31 cellular contexts compared by ENCODE assay signal in genomic region chr10:91007656-91008055, GRCh38.
DNase-seq lines count a peak whose midpoint lies in the region; ATAC-seq, FAIRE-seq and TF ChIP-seq lines count a peak whose summit lies in the region.
"Had no signal": no experiment of that assay in that cellular context is flagged by ENCODE, and none has a peak within 500 bp of the region (broad histone marks: within the 10 kb centered on the region; RNA-seq: fewer than 3 reads in every experiment).

No MANE protein-coding gene starts in this region.

- H3K27me3 ChIP-seq in OCI-LY3 (ENCODE audit: low read depth, low read length) (no peaks in the 10 kb centered on the region), GM12878 (replicated peaks in 1 of 2; ENCODE audit: control insufficient read depth in 2 of 2, insufficient read depth in 2 of 2, low read length in 1 of 2) (no peaks in the 10 kb centered on the region), PC-3 (ENCODE audit: low read length) (no peaks in the 10 kb centered on the region), Karpas-422 (ENCODE audit: low read length) (no peaks in the 10 kb centered on the region)
- H3K27me3 ChIP-seq: breast epithelium, heart right ventricle, transverse colon had no signal

- H3K4me2 ChIP-seq in OCI-LY3 (ENCODE audit: low read length): peak overlapping the region; percentile 91
- H3K4me2 ChIP-seq in GM12878 (ENCODE audit: control insufficient read depth, insufficient read depth): peak overlapping the region; percentile 78
- no peak overlapping the region for H3K4me2 ChIP-seq in PC-3 (ENCODE audit: low read length)
- H3K4me2 ChIP-seq in Karpas-422 (ENCODE audit: low read depth, low read length, poor library complexity, severe bottlenecking): no peak overlapping the region

- CTCF ChIA-PET in GM12878 (lab: Yijun Ruan, JAX) (interaction anchor here (0.7 to 9.9 kb wide), 13 partner anchors 9 to 289 kb away, joined by 3 to 289 read pairs (median 15); partner anchors contain the start of gene PCGF5), PC-3 (lab: Charles Lee) (no interaction called here)

- H3K9me3 ChIP-seq in OCI-LY3 (ENCODE audit: insufficient read depth, low read length) (no peaks in the 10 kb centered on the region), GM12878 (replicated peaks; ENCODE audit: control insufficient read depth, insufficient read depth, low read length) (peaks cover 10% of the 10 kb centered on the region; the same call in 2 of the 3 replicates), PC-3 (ENCODE audit: low read length) (no peaks in the 10 kb centered on the region), Karpas-422 (ENCODE audit: low read length) (no peaks in the 10 kb centered on the region)
- H3K9me3 ChIP-seq: breast epithelium, Caco-2, heart right ventricle, lower lobe of right lung, transverse colon had no signal

- ATAC-seq in stimulated activated naive CD8-positive, alpha-beta T cell treated with anti-CD3 and anti-CD28 coated beads, Interleukin-15, amount 100 ng/mL, for 72 hours: peak; percentile 44
- no peak for ATAC-seq in stimulated activated naive CD8-positive, alpha-beta T cell treated with anti-CD3 and anti-CD28 coated beads, Interleukin-15, Interleukin-2, amounts not matched to agents 100 U/mL and 50 U/mL, for 24 hours
- ATAC-seq in GM12878 (peak; percentile 51), PC-3 (no peak), left ventricle myocardium superior (no peak), HG03442 (IDR thresholded peaks at IDR 0.05; ENCODE audit: unreplicated experiment) (no peak)
- ATAC-seq: lower lobe of right lung had no signal

- TF ChIP-seq POLR2A in GM12878 (IDR thresholded peaks at IDR 0.05; ENCODE audit: low read depth, low read length): no peak

- H3K36me3 ChIP-seq in OCI-LY3 (replicated peaks; ENCODE audit: low read depth, low read length): peaks cover 5% of the 10 kb centered on the region
- no peaks in the 10 kb centered on the region for H3K36me3 ChIP-seq in GM12878 (ENCODE audit: control insufficient read depth in 2 of 2, insufficient read depth in 2 of 2, low read length in 1 of 2)
- H3K36me3 ChIP-seq in PC-3 (ENCODE audit: low read depth, low read length): no peaks in the 10 kb centered on the region
- H3K36me3 ChIP-seq in Karpas-422 (ENCODE audit: insufficient read depth, low read length): no peaks in the 10 kb centered on the region
- H3K36me3 ChIP-seq: breast epithelium, heart right ventricle, lower lobe of right lung, transverse colon had no signal

- peaks cover 39% of the 10 kb centered on the region for H3K27me3 Mint-ChIP-seq in stimulated activated naive CD8-positive, alpha-beta T cell treated with anti-CD3 and anti-CD28 coated beads, Interleukin-15, amount 100 ng/mL, for 72 hours
- H3K27me3 Mint-ChIP-seq: activated CD4-positive, alpha-beta memory T cell treated with anti-CD3 and anti-CD28 coated beads for 36 hours had no signal

- no peaks in the 10 kb centered on the region for H3K9me3 Mint-ChIP-seq in stimulated activated naive CD8-positive, alpha-beta T cell treated with anti-CD3 and anti-CD28 coated beads, Interleukin-15, amount 100 ng/mL, for 72 hours
- H3K9me3 Mint-ChIP-seq: activated CD4-positive, alpha-beta memory T cell treated with anti-CD3 and anti-CD28 coated beads for 36 hours; natural killer cell had no signal

- no peaks in the 10 kb centered on the region for H3K9me2 ChIP-seq in PC-3 (replicated peaks; ENCODE audit: low read length)
- no peaks in the 10 kb centered on the region for H3K9me2 ChIP-seq in Karpas-422 (replicated peaks; ENCODE audit: insufficient read depth, low read length)

- peak overlapping the region in 1 of 2 donors; percentile 5 for H3K4me3 Mint-ChIP-seq in stimulated activated naive CD8-positive, alpha-beta T cell treated with anti-CD3 and anti-CD28 coated beads, Interleukin-15, amount 100 ng/mL, for 72 hours
- H3K4me3 Mint-ChIP-seq: activated CD4-positive, alpha-beta memory T cell treated with anti-CD3 and anti-CD28 coated beads for 36 hours; natural killer cell had no signal

- RAD21 ChIA-PET in GM12878 (lab: Charles Lee; ENCODE audit: unreplicated experiment): interaction anchor here (0.8 to 6.0 kb wide), 14 partner anchors 9 to 289 kb away, joined by 3 to 203 read pairs (median 8); partner anchors contain the start of gene PCGF5

- BruUV-seq in GM12878 (replicated peaks; lab: Mats Ljungman, UMichigan) (no TSS peak), PC-3 (replicated peaks; lab: Mats Ljungman, UMichigan) (no TSS peak)

- POLR2A ChIA-PET in GM12878 (lab: Charles Lee) (interaction anchor here (0.6 to 2.8 kb wide), 3 partner anchors 9 to 243 kb away, joined by 3 to 14 read pairs (median 3); no protein-coding TSS in a partner anchor), PC-3 (lab: Charles Lee; ENCODE audit: unreplicated experiment) (no interaction called here)

- no peak for TF ChIP-seq RAD21 in GM12878 (IDR thresholded peaks at IDR 0.05; ENCODE audit: insufficient read depth, low read depth, low read length)

- H3K79me2 ChIP-seq in OCI-LY3 (ENCODE audit: low read length) (no peaks in the 10 kb centered on the region), GM12878 (ENCODE audit: control insufficient read depth, insufficient read depth, low read length) (no peaks in the 10 kb centered on the region), PC-3 (ENCODE audit: low read length) (no peaks in the 10 kb centered on the region), Karpas-422 (ENCODE audit: low read length) (no peaks in the 10 kb centered on the region)

- SMC1A ChIA-PET in GM12878 (lab: Charles Lee; ENCODE audit: uncharacterized antibody, unreplicated experiment): interaction anchor here (0.9 to 13.3 kb wide), 16 partner anchors 13 to 629 kb away, joined by 3 to 296 read pairs (median 17); no protein-coding TSS in a partner anchor

- no peak for DNase-seq in stimulated activated naive CD8-positive, alpha-beta T cell treated with anti-CD3 and anti-CD28 coated beads, Interleukin-15, amount 100 ng/mL, for 72 hours
- no peak for DNase-seq in stimulated activated naive CD8-positive, alpha-beta T cell treated with anti-CD3 and anti-CD28 coated beads, Interleukin-15, Interleukin-2, amounts not matched to agents 100 U/mL and 50 U/mL, for 24 hours
- DNase-seq in GM12878 (ENCODE audit: low read depth, low spot score) (no peak), PC-3 (no peak), Karpas-422 (no peak), left ventricle myocardium superior (no peak)
- DNase-seq: ACHN; activated CD4-positive, alpha-beta memory T cell treated with anti-CD3 and anti-CD28 coated beads for 36 hours; activated naive CD4-positive, alpha-beta T cell; amygdala; C1 segment of cervical spinal cord; Caco-2; effector memory CD4-positive, alpha-beta T cell; GF-D8; GM23248; heart right ventricle; lower lobe of right lung; natural killer cell; NCI-H1048; NCI-H1694; NCI-H2171 treated with DMSO at 0.1 percent for 48 hours; NCI-H524 treated with DMSO at 0.1 percent for 48 hours; NK-92 treated with Interleukin-12 subunit alpha and Interleukin-12 subunit beta, amount 100 ng/mL, for 24 hours; SHP77 treated with DMSO at 0.1 percent for 48 hours; T1000; transverse colon had no signal

- TF ChIP-seq CTCF in OCI-LY3 (IDR thresholded peaks at IDR 0.05; ENCODE audit: low read depth, low read length) (no peak), GM12878 (IDR thresholded peaks at IDR 0.05 in 2 of 3, conservative IDR thresholded peaks at IDR 0.05 in 1 of 3; ENCODE audit: control insufficient read depth in 2 of 3, extremely low read depth in 1 of 3, insufficient read depth in 1 of 3, low read depth in 3 of 3, low read length in 3 of 3) (no peak), PC-3 (conservative IDR thresholded peaks at IDR 0.05; ENCODE audit: low read depth, low read length) (no peak)

- H3F3A ChIP-seq in PC-3 (ENCODE audit: low read length, unreplicated experiment): no peaks in the 10 kb centered on the region

- peaks cover 60% of the 10 kb centered on the region for H3K4me1 Mint-ChIP-seq in stimulated activated naive CD8-positive, alpha-beta T cell treated with anti-CD3 and anti-CD28 coated beads, Interleukin-15, amount 100 ng/mL, for 72 hours
- H3K4me1 Mint-ChIP-seq: natural killer cell had no signal

- H3K9ac ChIP-seq in OCI-LY3 (ENCODE audit: low read length) (peak overlapping the region; percentile 87), GM12878 (ENCODE audit: control insufficient read depth, insufficient read depth, low read length) (no peak overlapping the region), PC-3 (ENCODE audit: low read length) (no peak overlapping the region), Karpas-422 (ENCODE audit: low read length) (no peak overlapping the region)
- H3K9ac ChIP-seq: GM23248 had no signal

- FAIRE-seq in GM12878 (lab: Jason Lieb, UNC): no peak
- FAIRE-seq: colon had no signal

- H4K20me1 ChIP-seq in OCI-LY3 (ENCODE audit: insufficient read depth, low read length) (no peaks in the 10 kb centered on the region), GM12878 (ENCODE audit: control insufficient read depth, insufficient read depth) (no peaks in the 10 kb centered on the region), PC-3 (ENCODE audit: low read length) (no peaks in the 10 kb centered on the region), Karpas-422 (ENCODE audit: insufficient read depth, low read depth, low read length) (no peaks in the 10 kb centered on the region)

- H3K4me1 ChIP-seq in OCI-LY3 (ENCODE audit: low read length) (peaks cover 81% of the 10 kb centered on the region), GM12878 (ENCODE audit: control insufficient read depth, insufficient read depth, low read length) (peaks cover 46% of the 10 kb centered on the region), PC-3 (ENCODE audit: insufficient read depth, low read length) (peaks cover 20% of the 10 kb centered on the region), Karpas-422 (ENCODE audit: low read length) (no peaks in the 10 kb centered on the region)
- H3K4me1 ChIP-seq: breast epithelium, lower lobe of right lung had no signal

- in situ Hi-C loops in GM12878 (cut with MboI): loop anchor here (10.0 kb wide), 1 partner anchor 237 kb away; no protein-coding TSS in a partner anchor

- peak overlapping the region; percentile 99 for H3K27ac ChIP-seq in OCI-LY3 (ENCODE audit: low read length)
- peak overlapping the region; percentile 84 for H3K27ac ChIP-seq in GM12878 (ENCODE audit: control insufficient read depth, insufficient read depth)
- no peak overlapping the region for H3K27ac ChIP-seq in PC-3 (ENCODE audit: low read length)
- no peak overlapping the region for H3K27ac ChIP-seq in Karpas-422 (ENCODE audit: low read length)
- H3K27ac ChIP-seq: GM23248, HL-60, lower lobe of right lung, transverse colon had no signal

- H2AFZ ChIP-seq in OCI-LY3 (ENCODE audit: low read depth, low read length) (no peak overlapping the region), GM12878 (ENCODE audit: control insufficient read depth, low read depth, low read length) (no peak overlapping the region), PC-3 (ENCODE audit: low read length) (no peak overlapping the region), Karpas-422 (ENCODE audit: low read length) (no peak overlapping the region)
- H2AFZ ChIP-seq: GM23248 had no signal

- no peak overlapping the region for H3K27ac Mint-ChIP-seq in stimulated activated naive CD8-positive, alpha-beta T cell treated with anti-CD3 and anti-CD28 coated beads, Interleukin-15, amount 100 ng/mL, for 72 hours
- H3K27ac Mint-ChIP-seq: activated CD4-positive, alpha-beta memory T cell treated with anti-CD3 and anti-CD28 coated beads for 36 hours; natural killer cell had no signal

- H3K4me3 ChIP-seq in OCI-LY3 (ENCODE audit: low read length) (peak overlapping the region; percentile 67), GM12878 (peak overlapping the region; percentile 34), PC-3 (ENCODE audit: low read length) (no peak overlapping the region), Karpas-422 (ENCODE audit: low read length) (no peak overlapping the region)
- H3K4me3 ChIP-seq: breast epithelium, GM23248, heart right ventricle, lower lobe of right lung, transverse colon had no signal

- intact Hi-C loops in GM12878 (cut with micrococcal nuclease; ENCODE audit: unreplicated experiment): loop anchor here (5.0 to 10.0 kb wide), 3 partner anchors 80 to 407 kb away; partner anchors contain the start of gene HECTD2
- intact Hi-C loops in PC-3 (cut with micrococcal nuclease): loop anchor here (2.0 kb wide), 1 partner anchor 81 kb away; no protein-coding TSS in a partner anchor
- intact Hi-C loops in left ventricle myocardium superior (cut with micrococcal nuclease): loop anchor here (5.0 kb wide), 1 partner anchor 245 kb away; no protein-coding TSS in a partner anchor

- TF ChIP-seq EP300 in GM12878 (IDR thresholded peaks at IDR 0.05; ENCODE audit: borderline replicate concordance in 1 of 2, control insufficient read depth in 1 of 2, low read depth in 2 of 2, low read length in 2 of 2): no peak

Comparison
In these comparisons a context has a peak if more than half of its experiments do, and no peak if none do; other contexts are left out.
1. ATAC-seq: peak in stimulated activated naive CD8-positive, alpha-beta T cell treated with anti-CD3 and anti-CD28 coated beads, Interleukin-15, amount 100 ng/mL, for 72 hours (single experiment) and GM12878 (single experiment); none in stimulated activated naive CD8-positive, alpha-beta T cell treated with anti-CD3 and anti-CD28 coated beads, Interleukin-15, Interleukin-2, amounts not matched to agents 100 U/mL and 50 U/mL, for 24 hours (single experiment), PC-3 (single experiment), left ventricle myocardium superior (single experiment) and HG03442 (single experiment).
2. H3K27ac ChIP-seq: peak in OCI-LY3 (single experiment) and GM12878 (single experiment); none in PC-3 (single experiment) and Karpas-422 (single experiment).
3. H3K4me2 ChIP-seq: peak in OCI-LY3 (single experiment) and GM12878 (single experiment); none in PC-3 (single experiment) and Karpas-422 (single experiment).
4. H3K4me3 ChIP-seq: peak in OCI-LY3 (single experiment) and GM12878 (single experiment); none in PC-3 (single experiment) and Karpas-422 (single experiment).